In the genomic region with DNA sequence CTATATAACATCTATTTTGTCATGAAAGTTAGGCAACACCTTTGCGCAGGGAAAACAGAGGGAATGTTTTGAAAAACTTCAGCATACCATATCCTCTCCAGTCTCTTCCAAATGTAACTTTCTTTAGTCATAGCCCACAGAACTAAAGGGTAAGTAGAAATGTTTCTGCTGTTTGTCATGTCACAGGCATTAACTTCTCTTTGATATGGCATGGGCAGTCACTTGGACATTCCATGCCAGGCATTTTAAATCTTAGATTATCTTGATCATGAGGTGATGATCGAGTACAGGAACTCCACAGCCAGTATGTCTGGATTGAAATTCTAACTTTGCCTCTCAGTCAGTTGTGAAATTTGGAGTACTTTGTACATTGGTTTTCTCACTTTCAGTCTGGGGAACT, we compare ENCODE assay signal across 18 cellular contexts.
"Had no signal": no experiment of that assay in that cellular context is flagged by ENCODE, and none has a peak within 500 bp of the region (broad histone marks: within the 10 kb centered on the region; RNA-seq: fewer than 3 reads in every experiment).

No MANE protein-coding gene starts in this region.

- DNase-seq: activated CD4-positive, alpha-beta T cell treated with anti-CD3 and anti-CD28 coated beads for 36 hours; activated CD8-positive, alpha-beta T cell treated with anti-CD3 and anti-CD28 coated beads for 36 hours; activated effector memory CD4-positive, alpha-beta T cell treated with Interleukin-2 at 50 U/mL for 16 hours; activated naive CD4-positive, alpha-beta T cell treated with anti-CD3 and anti-CD28 coated beads, Interleukin-2, amount 50 U/mL, for 16 hours; activated T-cell treated with anti-CD3 and anti-CD28 coated beads, Interleukin-2, amount 50 U/mL, for 4 hours; adrenal gland; brain microvascular endothelial cell; cerebellar nuclear complex; effector memory CD4-positive, alpha-beta T cell; gastrocnemius medialis; heart left ventricle; immature natural killer cell; left cardiac atrium; lower lobe of right lung; psoas muscle; T-helper 1 cell had no signal

- H3K36me3 ChIP-seq: adrenal gland, brain microvascular endothelial cell, gastrocnemius medialis, heart left ventricle, lower lobe of right lung, thoracic aorta had no signal

- H3K9me3 ChIP-seq: adrenal gland, gastrocnemius medialis, lower lobe of right lung, psoas muscle, thoracic aorta had no signal

- H3K27me3 ChIP-seq: adrenal gland, brain microvascular endothelial cell, gastrocnemius medialis, heart left ventricle had no signal

- H3K4me1 ChIP-seq: adrenal gland, gastrocnemius medialis, heart left ventricle, lower lobe of right lung, psoas muscle had no signal

- H3K4me3 ChIP-seq: adrenal gland, gastrocnemius medialis, heart left ventricle, lower lobe of right lung, psoas muscle, thoracic aorta had no signal

- ATAC-seq: activated CD4-positive, alpha-beta T cell treated with anti-CD3 and anti-CD28 coated beads for 36 hours; activated CD8-positive, alpha-beta T cell treated with anti-CD3 and anti-CD28 coated beads for 36 hours; activated T-cell treated with anti-CD3 and anti-CD28 coated beads, Interleukin-2, amount 50 U/mL, for 4 hours; gastrocnemius medialis; heart left ventricle; left cardiac atrium; lower lobe of right lung; psoas muscle; stimulated activated effector memory CD8-positive, alpha-beta T cell treated with anti-CD3 and anti-CD28 coated beads, Interleukin-12 subunit alpha, Interleukin-12 subunit beta, amount 100 ng/mL, for 72 hours had no signal

- H3K27ac ChIP-seq: adrenal gland, brain microvascular endothelial cell, gastrocnemius medialis, heart left ventricle, lower lobe of right lung, psoas muscle, thoracic aorta had no signal
